Comparison of ENCODE assay signal across 9 cellular contexts in genomic region chr5:151739939-151740335, GRCh38. TPM values are rescaled to one million over a fixed set of nuclear protein-coding genes. Genes with fewer than 3 reads are reported as not detected.
DNase-seq lines count a peak whose midpoint lies in the region; ATAC-seq and TF ChIP-seq lines count a peak whose summit lies in the region.
"Had no signal": no experiment of that assay in that cellular context is flagged by ENCODE, and none has a peak within 500 bp of the region (broad histone marks: within the 10 kb centered on the region; RNA-seq: fewer than 3 reads in every experiment).

No MANE protein-coding gene starts in this region.

- no peaks in the 10 kb centered on the region for H3K27me3 Mint-ChIP-seq in nephron (ENCODE audit: low read depth)

- peaks cover 7 to 36% (median 18%) of the 10 kb centered on the region in 4 donors for H3K36me3 ChIP-seq in esophagus muscularis mucosa

- TF ChIP-seq CTCF in esophagus muscularis mucosa (IDR thresholded peaks at IDR 0.05) (no peak), nephron (IDR thresholded peaks at IDR 0.05; ENCODE audit: unreplicated experiment in 3 of 3) (no peak)

- no peak for TF ChIP-seq EP300 in esophagus muscularis mucosa (IDR thresholded peaks at IDR 0.05)

- TF ChIP-seq POLR2A in esophagus muscularis mucosa (IDR thresholded peaks at IDR 0.05; ENCODE audit: low read depth): no peak

- H3K4me3 ChIP-seq in esophagus muscularis mucosa: peak overlapping the region in 3 of 4 donors; percentile 22 to 31 (median 25)

- whole genome bisulfite sequencing in esophagus muscularis mucosa: 21% methylated on average over 4 of the region's 4 CpGs

- intact Hi-C loops in esophagus muscularis mucosa (cut with DNase I): loop anchor here (1.0 to 5.0 kb wide), 2 partner anchors 43 to 81 kb away; no protein-coding TSS in a partner anchor

- H3K9me3 ChIP-seq in esophagus muscularis mucosa: no peaks in the 10 kb centered on the region

- H3K36me3 Mint-ChIP-seq in nephron (ENCODE audit: low read depth): peaks cover 23% of the 10 kb centered on the region

- peaks cover 35% of the 10 kb centered on the region for H3K4me1 Mint-ChIP-seq in nephron

- no peak for ATAC-seq in stimulated activated naive CD8-positive, alpha-beta T cell treated with anti-CD3 and anti-CD28 coated beads, Interleukin-15, Interleukin-2, amounts not matched to agents 100 U/mL and 50 U/mL, for 24 hours

- H3K27ac ChIP-seq in esophagus muscularis mucosa (replicated peaks in 1 of 4): peak overlapping the region; percentile 75 to 79 (median 78)

- peaks cover 26 to 47% (median 40%) of the 10 kb centered on the region in 4 donors for H3K4me1 ChIP-seq in esophagus muscularis mucosa

- in situ Hi-C loops in ACHN (cut with HindIII; ENCODE audit: low pct_ligation_motif_present, low pct_unique_long_range_greater_than_20kb, low sequenced_read_pairs): no loop called here

- H3K9me3 Mint-ChIP-seq in nephron: no peaks in the 10 kb centered on the region

- no peaks in the 10 kb centered on the region for H3K27me3 ChIP-seq in esophagus muscularis mucosa

- peak overlapping the region; percentile 94 to 97 (median 96) for H3K27ac Mint-ChIP-seq in nephron

- DNase-seq in ACHN (peak; percentile 77), RPMI7951 (ENCODE audit: low read depth) (peak; percentile 98), esophagus muscularis mucosa (ENCODE audit: extremely low spot score) (no peak), NCI-H510A treated with DMSO at 0.1 percent for 48 hours (lab: John Stamatoyannopoulos, UW) (no peak), GOT3 (lab: John Stamatoyannopoulos, UW) (no peak), NCI-H1417 treated with DMSO at 0.1 percent for 48 hours (lab: John Stamatoyannopoulos, UW) (no peak)
- no peak for DNase-seq in stimulated activated naive CD8-positive, alpha-beta T cell treated with anti-CD3 and anti-CD28 coated beads, Interleukin-15, Interleukin-2, amounts not matched to agents 100 U/mL and 50 U/mL, for 24 hours

- H3K4me3 Mint-ChIP-seq in nephron: peak overlapping the region; percentile 8 to 29 (median 17)

RNA-seq across cellular contexts. Expression of gene ATOX1, which starts 18.5 kb away (rescaled TPM):
- total RNA-seq in RPMI7951 (2014; rRNA removed; shearing (Covaris generic)): 156 and 161 TPM in 2 replicates
- 100 to 1,000 TPM; 101 to 144 (median 114) TPM for total RNA-seq in esophagus muscularis mucosa

RNA-seq across cellular contexts. Expression of gene G3BP1, which starts 31.8 kb away (rescaled TPM):
- 122 and 129 TPM in 2 replicates for total RNA-seq in RPMI7951 (2014; rRNA removed; shearing (Covaris generic))
- total RNA-seq in esophagus muscularis mucosa: 10 to 100 TPM; 49.8 to 75.5 (median 63.1) TPM

RNA-seq across cellular contexts. Expression of gene SPARC, which starts 53.2 kb away (rescaled TPM):
- 2,339 and 3,437 TPM in 2 replicates for total RNA-seq in RPMI7951 (2014; rRNA removed; shearing (Covaris generic))
- 100 to 1,000 TPM; 269 to 875 (median 432) TPM for total RNA-seq in esophagus muscularis mucosa
- total RNA-seq: T-helper 2 cell treated with Interferon-gamma antibody and Interleukin-4, amounts not matched to agents 100 ng/mL and 5 ng/mL, for 36 hours had no signal

Comparison
In these comparisons a context has a peak if more than half of its experiments do, and no peak if none do; other contexts are left out.
1. DNase-seq: peak in ACHN (single experiment) and RPMI7951 (single experiment); none in esophagus muscularis mucosa (single experiment), stimulated activated naive CD8-positive, alpha-beta T cell treated with anti-CD3 and anti-CD28 coated beads, Interleukin-15, Interleukin-2, amounts not matched to agents 100 U/mL and 50 U/mL, for 24 hours (single experiment), NCI-H510A treated with DMSO at 0.1 percent for 48 hours (single experiment), GOT3 (single experiment) and NCI-H1417 treated with DMSO at 0.1 percent for 48 hours (single experiment).